ENCODE assay signal across 21 cellular contexts in the genomic region with DNA sequence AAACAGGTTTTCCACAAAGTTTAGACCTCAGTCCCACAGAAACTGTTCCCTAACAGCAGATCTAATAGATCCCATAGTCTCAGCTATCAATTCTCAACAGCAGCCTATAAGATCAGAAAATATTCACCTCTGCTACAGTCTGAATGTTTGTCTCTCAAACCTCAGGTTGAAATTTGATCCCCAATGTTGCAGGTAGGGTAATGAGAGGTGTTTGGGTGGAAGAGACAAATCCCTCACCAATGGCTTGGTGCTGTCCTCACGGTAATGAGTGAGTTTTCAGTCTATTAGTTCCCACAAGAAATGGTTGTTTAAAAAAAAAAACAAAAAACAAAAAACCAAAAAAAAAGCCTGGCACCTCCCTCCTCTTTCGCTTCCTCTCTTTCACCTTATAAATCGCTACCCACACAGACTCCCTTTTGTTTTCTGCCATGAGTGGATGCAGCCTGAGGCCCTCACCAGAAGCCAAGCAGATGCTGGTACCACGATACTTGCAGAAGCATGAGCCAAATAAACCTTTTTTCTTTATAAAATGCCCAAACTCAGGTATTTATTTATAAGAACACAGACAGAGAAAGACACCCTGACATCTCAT. TPM values are rescaled to one million over a fixed set of nuclear protein-coding genes. Genes with fewer than 3 reads are reported as not detected.
DNase-seq lines count a peak whose midpoint lies in the region; ATAC-seq and TF ChIP-seq lines count a peak whose summit lies in the region.
"Had no signal": no experiment of that assay in that cellular context is flagged by ENCODE, and none has a peak within 500 bp of the region (broad histone marks: within the 10 kb centered on the region; RNA-seq: fewer than 3 reads in every experiment).

No MANE protein-coding gene starts in this region.

- peak overlapping the region; percentile 52 for H3K9ac ChIP-seq in Karpas-422 (ENCODE audit: low read length)

- no peaks in the 10 kb centered on the region for H3K27me3 Mint-ChIP-seq in WTC11 (ENCODE audit: low read depth)
- H3K27me3 Mint-ChIP-seq in stimulated activated memory B cell treated with anti-CD40 and anti-IgM and Interleukin-4, amounts not matched to agents 10 μg/mL and 1 μg/mL and 100 μg/mL, for 72 hours, result no peaks in the 10 kb centered on the region

- CTCF ChIA-PET in WTC11 (lab: Charles Lee), result interaction anchor here (0.6 to 0.8 kb wide), 4 partner anchors 15 to 228 kb away, joined by 3 to 5 read pairs (median 3); no protein-coding TSS in a partner anchor

- ATAC-seq in WTC11, result peak; percentile 90
- ATAC-seq in stimulated activated memory B cell treated with anti-CD40 and anti-IgM and Interleukin-4, amounts not matched to agents 10 μg/mL and 1 μg/mL and 100 μg/mL, for 72 hours, result peak; percentile 68
- no peak for ATAC-seq in GM21447 (IDR thresholded peaks at IDR 0.05; ENCODE audit: unreplicated experiment)
- no peak for ATAC-seq in HG03159 (IDR thresholded peaks at IDR 0.05; ENCODE audit: unreplicated experiment)
- no peak for ATAC-seq in GM21529 (IDR thresholded peaks at IDR 0.05; ENCODE audit: unreplicated experiment)

- peak overlapping the region; percentile 47 for H3K4me3 Mint-ChIP-seq in WTC11
- H3K4me3 Mint-ChIP-seq in stimulated activated memory B cell treated with anti-CD40 and anti-IgM and Interleukin-4, amounts not matched to agents 10 μg/mL and 1 μg/mL and 100 μg/mL, for 72 hours, result peak overlapping the region; percentile 13
- H3K4me3 Mint-ChIP-seq: T-helper 2 cell treated with Interferon-gamma antibody and Interleukin-4, amounts not matched to agents 5 μg/mL and 100 μg/mL, for 36 hours had no signal

- H3K9me2 ChIP-seq in Karpas-422 (replicated peaks; ENCODE audit: insufficient read depth, low read length), result no peaks in the 10 kb centered on the region

- peak; percentile 23 for DNase-seq in NCI-H2107 treated with DMSO at 0.1 percent for 48 hours (lab: John Stamatoyannopoulos, UW; ENCODE audit: unreplicated experiment)
- DNase-seq in NCI-H2107 (lab: John Stamatoyannopoulos, UW), result no peak
- DNase-seq in Karpas-422, result peak; percentile 71
- DNase-seq in WTC11 (ENCODE audit: low spot score), result no peak
- DNase-seq: 8988T; activated CD4-positive, alpha-beta T cell treated with anti-CD3 and anti-CD28 coated beads, Interleukin-2, amount 50 U/mL, for 48 hours; activated gamma-delta T cell treated with Interleukin-2 at 50 U/mL for 16 hours; amniotic stem cell; hypothalamus; NCI-H2081 treated with DMSO at 0.1 percent for 48 hours; NCI-H774; stimulated activated CD4-positive, alpha-beta T cell treated with anti-CD3 and anti-CD28 coated beads, Interleukin-4, amount 100 ng/mL, for 4 hours had no signal

- H3K4me3 ChIP-seq in Karpas-422 (ENCODE audit: low read length), result peak overlapping the region; percentile 41
- H3K4me3 ChIP-seq: HAP-1, lung, SK-N-MC had no signal

- 0 out of 2 replicates have a peak overlapping the region, but pooled peaks have one; percentile 25 for H2AFZ ChIP-seq in Karpas-422 (ENCODE audit: low read length)

- H3K9me3 ChIP-seq in Karpas-422 (ENCODE audit: low read length), result no peaks in the 10 kb centered on the region
- H3K9me3 ChIP-seq: HAP-1 had no signal

- H3K79me2 ChIP-seq in Karpas-422 (ENCODE audit: low read length), result peaks cover 89% of the 10 kb centered on the region

- peaks cover 70% of the 10 kb centered on the region for H3K4me1 ChIP-seq in Karpas-422 (ENCODE audit: low read length)
- H3K4me1 ChIP-seq: HAP-1 had no signal

- peaks cover 10% of the 10 kb centered on the region for H3K9me3 Mint-ChIP-seq in WTC11
- H3K9me3 Mint-ChIP-seq in stimulated activated memory B cell treated with anti-CD40 and anti-IgM and Interleukin-4, amounts not matched to agents 10 μg/mL and 1 μg/mL and 100 μg/mL, for 72 hours, result peaks cover 3% of the 10 kb centered on the region

- peak overlapping the region; percentile 62 for H3K4me2 ChIP-seq in Karpas-422 (ENCODE audit: low read depth, low read length, poor library complexity, severe bottlenecking)

- H3K27me3 ChIP-seq in Karpas-422 (ENCODE audit: low read length), result no peaks in the 10 kb centered on the region

- H4K20me1 ChIP-seq in Karpas-422 (ENCODE audit: insufficient read depth, low read depth, low read length), result no peaks in the 10 kb centered on the region

- peak overlapping the region; percentile 90 for H3K27ac ChIP-seq in Karpas-422 (ENCODE audit: low read length)
- H3K27ac ChIP-seq: epithelial cell of prostate, SK-N-MC had no signal

- peaks cover 24% of the 10 kb centered on the region for H3K4me1 Mint-ChIP-seq in WTC11
- H3K4me1 Mint-ChIP-seq in stimulated activated memory B cell treated with anti-CD40 and anti-IgM and Interleukin-4, amounts not matched to agents 10 μg/mL and 1 μg/mL and 100 μg/mL, for 72 hours, result peaks cover 62% of the 10 kb centered on the region

- H3K36me3 ChIP-seq in Karpas-422 (ENCODE audit: insufficient read depth, low read length), result peaks cover 12% of the 10 kb centered on the region; the same call in 1 of the 2 replicates
- H3K36me3 ChIP-seq: HAP-1 had no signal

- H3K27ac Mint-ChIP-seq in WTC11, result peak overlapping the region; percentile 69
- H3K27ac Mint-ChIP-seq in stimulated activated memory B cell treated with anti-CD40 and anti-IgM and Interleukin-4, amounts not matched to agents 10 μg/mL and 1 μg/mL and 100 μg/mL, for 72 hours, result peak overlapping the region; percentile 84
- H3K27ac Mint-ChIP-seq: T-helper 2 cell treated with Interferon-gamma antibody and Interleukin-4, amounts not matched to agents 5 μg/mL and 100 μg/mL, for 36 hours had no signal

- peaks cover 14% of the 10 kb centered on the region for H3K36me3 Mint-ChIP-seq in WTC11
- peaks cover 20% of the 10 kb centered on the region for H3K36me3 Mint-ChIP-seq in stimulated activated memory B cell treated with anti-CD40 and anti-IgM and Interleukin-4, amounts not matched to agents 10 μg/mL and 1 μg/mL and 100 μg/mL, for 72 hours

- POLR2A ChIA-PET in WTC11 (lab: Charles Lee), result interaction anchor here (0.6 kb wide), 1 partner anchor 25 kb away, joined by 3 read pairs; no protein-coding TSS in a partner anchor

- no peak for TF ChIP-seq CTCF in WTC11 (IDR thresholded peaks at IDR 0.05)

TF ChIP-seq in WTC11, 78 proteins besides CTCF, POLR2A, EP300 and RAD21 (continues in another document):
- TF ChIP-seq RELA (CRISPR knock-in tag; IDR thresholded peaks at IDR 0.05; ENCODE audit: borderline replicate concordance) (no peak), GABPB1 (CRISPR knock-in tag; IDR thresholded peaks at IDR 0.05) (no peak), CBFB (CRISPR knock-in tag; IDR thresholded peaks at IDR 0.05; ENCODE audit: low read depth) (no peak), ZBTB21 (CRISPR knock-in tag; IDR thresholded peaks at IDR 0.05; ENCODE audit: borderline replicate concordance) (no peak), KAT7 (CRISPR knock-in tag; IDR thresholded peaks at IDR 0.05; ENCODE audit: borderline replicate concordance) (no peak)
- TF ChIP-seq, protein P1, sequence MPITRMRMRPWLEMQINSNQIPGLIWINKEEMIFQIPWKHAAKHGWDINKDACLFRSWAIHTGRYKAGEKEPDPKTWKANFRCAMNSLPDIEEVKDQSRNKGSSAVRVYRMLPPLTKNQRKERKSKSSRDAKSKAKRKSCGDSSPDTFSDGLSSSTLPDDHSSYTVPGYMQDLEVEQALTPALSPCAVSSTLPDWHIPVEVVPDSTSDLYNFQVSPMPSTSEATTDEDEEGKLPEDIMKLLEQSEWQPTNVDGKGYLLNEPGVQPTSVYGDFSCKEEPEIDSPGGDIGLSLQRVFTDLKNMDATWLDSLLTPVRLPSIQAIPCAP (CRISPR knock-in tag; IDR thresholded peaks at IDR 0.05), result no peak
- TF ChIP-seq, protein P2, sequence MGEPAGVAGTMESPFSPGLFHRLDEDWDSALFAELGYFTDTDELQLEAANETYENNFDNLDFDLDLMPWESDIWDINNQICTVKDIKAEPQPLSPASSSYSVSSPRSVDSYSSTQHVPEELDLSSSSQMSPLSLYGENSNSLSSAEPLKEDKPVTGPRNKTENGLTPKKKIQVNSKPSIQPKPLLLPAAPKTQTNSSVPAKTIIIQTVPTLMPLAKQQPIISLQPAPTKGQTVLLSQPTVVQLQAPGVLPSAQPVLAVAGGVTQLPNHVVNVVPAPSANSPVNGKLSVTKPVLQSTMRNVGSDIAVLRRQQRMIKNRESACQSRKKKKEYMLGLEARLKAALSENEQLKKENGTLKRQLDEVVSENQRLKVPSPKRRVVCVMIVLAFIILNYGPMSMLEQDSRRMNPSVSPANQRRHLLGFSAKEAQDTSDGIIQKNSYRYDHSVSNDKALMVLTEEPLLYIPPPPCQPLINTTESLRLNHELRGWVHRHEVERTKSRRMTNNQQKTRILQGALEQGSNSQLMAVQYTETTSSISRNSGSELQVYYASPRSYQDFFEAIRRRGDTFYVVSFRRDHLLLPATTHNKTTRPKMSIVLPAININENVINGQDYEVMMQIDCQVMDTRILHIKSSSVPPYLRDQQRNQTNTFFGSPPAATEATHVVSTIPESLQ (CRISPR knock-in tag; IDR thresholded peaks at IDR 0.05), result no peak
- TF ChIP-seq, protein P3, sequence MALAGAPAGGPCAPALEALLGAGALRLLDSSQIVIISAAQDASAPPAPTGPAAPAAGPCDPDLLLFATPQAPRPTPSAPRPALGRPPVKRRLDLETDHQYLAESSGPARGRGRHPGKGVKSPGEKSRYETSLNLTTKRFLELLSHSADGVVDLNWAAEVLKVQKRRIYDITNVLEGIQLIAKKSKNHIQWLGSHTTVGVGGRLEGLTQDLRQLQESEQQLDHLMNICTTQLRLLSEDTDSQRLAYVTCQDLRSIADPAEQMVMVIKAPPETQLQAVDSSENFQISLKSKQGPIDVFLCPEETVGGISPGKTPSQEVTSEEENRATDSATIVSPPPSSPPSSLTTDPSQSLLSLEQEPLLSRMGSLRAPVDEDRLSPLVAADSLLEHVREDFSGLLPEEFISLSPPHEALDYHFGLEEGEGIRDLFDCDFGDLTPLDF (CRISPR knock-in tag; IDR thresholded peaks at IDR 0.05), result no peak
- TF ChIP-seq, protein P4, sequence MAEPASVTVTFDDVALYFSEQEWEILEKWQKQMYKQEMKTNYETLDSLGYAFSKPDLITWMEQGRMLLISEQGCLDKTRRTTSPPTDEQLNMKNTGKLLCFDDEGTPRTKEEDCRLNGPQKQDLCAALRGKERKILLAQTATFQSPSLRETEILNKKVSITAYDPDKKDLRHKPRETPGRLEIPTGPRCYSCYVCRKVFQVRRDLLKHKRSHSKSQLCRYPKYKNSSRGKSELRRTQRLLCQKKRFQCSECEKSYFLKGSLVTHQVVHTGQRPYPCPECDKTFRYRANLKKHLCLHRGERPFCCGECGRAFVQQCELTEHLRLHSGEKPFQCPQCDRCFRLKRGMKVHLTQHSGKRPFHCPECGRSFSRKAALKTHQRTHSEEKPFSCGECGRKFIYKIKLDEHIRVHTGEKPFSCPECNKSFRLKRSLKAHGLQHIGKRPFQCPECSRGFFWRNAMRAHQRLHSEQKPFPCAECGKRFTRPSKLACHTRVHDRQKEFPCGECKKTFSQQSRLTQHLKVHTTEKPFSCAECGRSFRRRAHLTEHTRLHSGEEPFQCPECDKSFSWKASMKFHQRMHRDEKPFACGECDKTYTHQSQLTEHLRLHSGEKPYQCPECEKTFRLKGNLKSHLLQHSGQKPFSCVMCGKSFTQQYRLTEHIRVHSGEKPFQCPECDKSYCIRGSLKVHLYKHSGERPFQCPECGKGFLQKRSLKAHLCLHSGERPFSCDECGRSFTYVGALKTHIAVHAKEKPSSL (CRISPR knock-in tag; conservative IDR thresholded peaks at IDR 0.05), result no peak

RNA-seq across cellular contexts. Expression of a gene that starts 14.2 kb away (rescaled TPM):
- total RNA-seq in Karpas-422 (2014; rRNA removed; shearing (Covaris generic); ENCODE audit: low replicate concordance), result 12.0 and 48.0 TPM in 2 replicates
- 20.9 to 25.7 TPM (median 23.0 TPM) in 3 replicates for total RNA-seq in WTC11 (2021)

Comparison
In these comparisons a context has a peak if more than half of its experiments do, and no peak if none do; other contexts are left out.
1. DNase-seq: peak in NCI-H2107 treated with DMSO at 0.1 percent for 48 hours (single experiment) and Karpas-422 (single experiment); none in NCI-H2107 (single experiment) and WTC11 (single experiment).
2. ATAC-seq: peak in WTC11 (single experiment) and stimulated activated memory B cell treated with anti-CD40 and anti-IgM and Interleukin-4, amounts not matched to agents 10 μg/mL and 1 μg/mL and 100 μg/mL, for 72 hours (single experiment); none in GM21447 (single experiment), HG03159 (single experiment) and GM21529 (single experiment).